In the genomic region with DNA sequence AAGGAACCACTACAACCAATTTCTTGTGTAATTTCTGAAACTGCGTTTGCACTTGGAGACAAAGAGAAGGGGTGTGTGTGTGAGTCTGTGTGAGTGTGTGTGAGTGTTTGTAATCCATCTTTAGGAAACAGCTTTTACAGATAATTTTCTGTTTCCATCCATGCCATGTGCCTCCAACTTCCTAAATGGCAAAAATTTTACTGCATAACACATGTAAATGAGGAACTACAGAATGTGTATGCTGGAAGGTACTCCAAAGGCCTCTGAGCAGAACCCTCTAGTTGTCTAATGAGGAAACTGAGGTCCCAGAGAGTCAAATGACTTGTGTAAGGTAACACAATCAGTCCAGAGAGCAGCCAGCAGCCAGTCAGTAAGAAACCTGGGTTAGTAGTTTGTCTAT, we compare ENCODE assay signal across 23 cellular contexts. TPM values are rescaled to one million over a fixed set of nuclear protein-coding genes. Genes with fewer than 3 reads are reported as not detected.
A peak's percentile ranks its signal among the peaks of the same experiment; 100 is the strongest.
DNase-seq lines count a peak whose midpoint lies in the region; ATAC-seq and TF ChIP-seq lines count a peak whose summit lies in the region.
"Had no signal": no experiment of that assay in that cellular context is flagged by ENCODE, and none has a peak within 500 bp of the region (broad histone marks: within the 10 kb centered on the region; RNA-seq: fewer than 3 reads in every experiment).

No MANE protein-coding gene starts in this region.

- no peaks in the 10 kb centered on the region for H3K27me3 ChIP-seq in esophagus (ENCODE audit: control insufficient read depth in 1 of 2, insufficient read depth in 2 of 2, low read length in 2 of 2)
- no peaks in the 10 kb centered on the region for H3K27me3 ChIP-seq in muscle layer of colon (ENCODE audit: control insufficient read depth in 1 of 2, insufficient read depth in 2 of 2, low read length in 2 of 2)
- no peaks in the 10 kb centered on the region for H3K27me3 ChIP-seq in stomach
- no peaks in the 10 kb centered on the region for H3K27me3 ChIP-seq in transverse colon
- no peaks in the 10 kb centered on the region for H3K27me3 ChIP-seq in aorta (ENCODE audit: control insufficient read depth in 1 of 2, insufficient read depth in 2 of 2, low read length in 1 of 2)

- in situ Hi-C loops in transverse colon (cut with MboI; ENCODE audit: low pct_ligation_motif_present in 1 of 4, low pct_unique_long_range_greater_than_20kb in 1 of 4, low sequenced_read_pairs in 3 of 4) = no loop called here

- intact Hi-C loops in stomach (cut with DNase I; ENCODE audit: low total_unique reads) = no loop called here
- intact Hi-C loops in transverse colon (cut with DNase I; ENCODE audit: low total_unique reads) = no loop called here
- intact Hi-C loops in aorta (cut with DNase I) = no loop called here

- no peaks in the 10 kb centered on the region for H3K9me3 ChIP-seq in esophagus (ENCODE audit: control insufficient read depth in 2 of 2, insufficient read depth in 1 of 2, low read depth in 1 of 2, low read length in 1 of 2)
- no peaks in the 10 kb centered on the region for H3K9me3 ChIP-seq in muscle layer of colon (ENCODE audit: low read length)
- H3K9me3 ChIP-seq in stomach = no peaks in the 10 kb centered on the region
- H3K9me3 ChIP-seq in transverse colon = no peaks in the 10 kb centered on the region
- no peaks in the 10 kb centered on the region for H3K9me3 ChIP-seq in aorta (ENCODE audit: control insufficient read depth, low read length)

- DNase-seq in stomach (no peak), transverse colon (no peak), aorta (no peak)
- DNase-seq in activated CD4-positive, CD25-positive, alpha-beta regulatory T cell treated with anti-CD3 and anti-CD28 coated beads, Interleukin-2, amount 50 U/mL, for 72 hours = no peak
- DNase-seq: Calu3, DMS79 treated with DMSO at 0.1 percent for 48 hours, GF-D8, MM.1S, NCI-H1694, NCI-H2029 treated with DMSO at 0.1 percent for 48 hours, NCI-H526 treated with DMSO at 0.1 percent for 48 hours, PC-9 had no signal

- TF ChIP-seq EP300 in stomach (IDR thresholded peaks at IDR 0.05) = no peak
- TF ChIP-seq EP300 in transverse colon (IDR thresholded peaks at IDR 0.05; ENCODE audit: low read depth) = no peak

- ATAC-seq in aorta (ENCODE audit: low FRiP score) (no peak), GM19328 (IDR thresholded peaks at IDR 0.05; ENCODE audit: unreplicated experiment) (no peak)
- ATAC-seq: HCT116, Right ventricle myocardium inferior had no signal

- TF ChIP-seq CTCF in stomach (IDR thresholded peaks at IDR 0.05) (no peak), transverse colon (IDR thresholded peaks at IDR 0.05) (no peak)

- H3K9ac ChIP-seq in muscle layer of colon (ENCODE audit: low read length) = no peak overlapping the region
- H3K9ac ChIP-seq: KMS-11 had no signal

- H3K4me3 ChIP-seq in esophagus (ENCODE audit: low read depth in 1 of 2, low read length in 2 of 2) (no peak overlapping the region), muscle layer of colon (ENCODE audit: low read depth in 1 of 2, low read length in 2 of 2) (no peak overlapping the region), stomach (no peak overlapping the region), transverse colon (no peak overlapping the region), aorta (ENCODE audit: low read length in 2 of 2) (no peak overlapping the region)
- H3K4me3 ChIP-seq: PC-9 had no signal

- no peaks in the 10 kb centered on the region for H3K36me3 ChIP-seq in esophagus (ENCODE audit: control insufficient read depth in 2 of 2, insufficient read depth in 2 of 2, low read length in 1 of 2)
- peaks cover 6% of the 10 kb centered on the region for H3K36me3 ChIP-seq in muscle layer of colon (ENCODE audit: insufficient read depth, low read length)
- H3K36me3 ChIP-seq in stomach = peaks cover 0 to 6% (median 0%) of the 10 kb centered on the region in 4 donors
- H3K36me3 ChIP-seq in transverse colon = no peaks in the 10 kb centered on the region
- no peaks in the 10 kb centered on the region for H3K36me3 ChIP-seq in aorta (ENCODE audit: control insufficient read depth in 1 of 2, insufficient read depth in 2 of 2, low read length in 1 of 2)

- 84 to 92% methylated on average over 1 of the region's 1 CpG for WGBS in esophagus, 2 donors
- 71 to 88% (median 79%) methylated on average over 1 of the region's 1 CpG for whole genome bisulfite sequencing in stomach, 5 donors
- WGBS in transverse colon (ENCODE audit: low coverage in 1 of 2), 2 donors = 82 to 88% methylated on average over 1 of the region's 1 CpG
- 87 to 91% methylated on average over 1 of the region's 1 CpG for WGBS in aorta, 2 donors

- H3K4me1 ChIP-seq in esophagus (ENCODE audit: control insufficient read depth in 2 of 2, insufficient read depth in 2 of 2, low read length in 1 of 2) (peaks cover 0 to 2% of the 10 kb centered on the region in 2 donors), muscle layer of colon (ENCODE audit: insufficient read depth, low read length) (peaks cover 78% of the 10 kb centered on the region), stomach (peaks cover 0 to 52% (median 20%) of the 10 kb centered on the region in 4 donors), transverse colon (peaks cover 5 to 43% (median 15%) of the 10 kb centered on the region in 4 donors), aorta (ENCODE audit: control insufficient read depth in 1 of 2, insufficient read depth in 2 of 2, low read length in 2 of 2) (peaks cover 0 to 2% of the 10 kb centered on the region in 2 donors)

- H3K27ac ChIP-seq in esophagus (ENCODE audit: low read depth in 2 of 2, low read length in 1 of 2) = peak overlapping the region; percentile 31 to 52
- H3K27ac ChIP-seq in muscle layer of colon (ENCODE audit: low read depth, low read length) = peak overlapping the region; percentile 53
- peak overlapping the region in 4 of 5 donors; percentile 40 to 66 (median 48) for H3K27ac ChIP-seq in stomach
- peak overlapping the region in 3 of 4 donors; percentile 77 to 90 (median 84) for H3K27ac ChIP-seq in transverse colon
- H3K27ac ChIP-seq in aorta (ENCODE audit: low read depth in 1 of 2, low read length in 2 of 2) = no peak overlapping the region
- H3K27ac ChIP-seq: HL-60, KMS-11, PC-9 had no signal

- TF ChIP-seq POLR2A in stomach (IDR thresholded peaks at IDR 0.05) (no peak), transverse colon (IDR thresholded peaks at IDR 0.05) (no peak)

RNA-seq across cellular contexts. Expression of a gene that starts 20.8 kb away (rescaled TPM):
- 1 to 10 TPM; 3.3 to 7.0 TPM for polyA plus RNA-seq in esophagus
- total RNA-seq in stomach = 10 to 100 TPM in 4 of 5 donors, 1 to 10 TPM in 1; 7.2 to 91.4 (median 42.4) TPM
- 10 to 100 TPM in 2 of 3 donors, 1 to 10 TPM in 1; 7.0 to 16.2 (median 12.0) TPM for polyA plus RNA-seq in stomach
- 10 to 100 TPM in 3 of 4 donors, 1 to 10 TPM in 1; 7.4 to 40.5 (median 28.9) TPM for total RNA-seq in transverse colon
- 10 to 100 TPM in 1 of 2 donors, 1 to 10 TPM in 1; 5.9 to 14.6 TPM for total RNA-seq in aorta
- polyA plus RNA-seq in aorta = 1 to 10 TPM; 2.0 to 6.5 TPM
- total RNA-seq: H4, NCI-H460, RPMI7951 had no signal
- polyA plus RNA-seq: IgD-negative memory B cell had no signal

Comparison
In these comparisons a context has a peak if more than half of its experiments do, and no peak if none do; other contexts are left out.
1. H3K27ac ChIP-seq: peak in esophagus (2 of 2), muscle layer of colon (single experiment), stomach (4 of 5) and transverse colon (3 of 4); none in aorta (0 of 2).